In genomic region chr3:173747427-173747826, GRCh38 we compare ENCODE assay signal across 16 cellular contexts.
DNase-seq lines count a peak whose midpoint lies in the region; ATAC-seq and TF ChIP-seq lines count a peak whose summit lies in the region.
"Had no signal": no experiment of that assay in that cellular context is flagged by ENCODE, and none has a peak within 500 bp of the region (broad histone marks: within the 10 kb centered on the region; RNA-seq: fewer than 3 reads in every experiment).

No MANE protein-coding gene starts in this region.

- CTCF ChIA-PET in RWPE1 (lab: Yijun Ruan, JAX) = no interaction called here

- H3K4me3 Mint-ChIP-seq in HFFc6 = peak overlapping the region; percentile 64; the same call in 1 of the 2 replicates
- H3K4me3 Mint-ChIP-seq in progenitor cell of endocrine pancreas (ENCODE audit: low read depth) = no peak overlapping the region
- H3K4me3 Mint-ChIP-seq: CD4-positive, alpha-beta memory T cell had no signal

- TF ChIP-seq CTCF in HFFc6 (IDR thresholded peaks at IDR 0.05) = no peak
- no peak for TF ChIP-seq CTCF in RWPE1 (conservative IDR thresholded peaks at IDR 0.05; ENCODE audit: low read depth)
- no peak for TF ChIP-seq CTCF in epithelial cell of esophagus (IDR thresholded peaks at IDR 0.05; ENCODE audit: insufficient read depth, low read depth, low read length, missing control alignments)
- no peak for TF ChIP-seq CTCF in progenitor cell of endocrine pancreas (IDR thresholded peaks at IDR 0.05; ENCODE audit: unreplicated experiment)

- H3K36me3 Mint-ChIP-seq in HFFc6 (ENCODE audit: low read depth) = peaks cover 8% of the 10 kb centered on the region; the same call in 1 of the 2 replicates
- H3K36me3 Mint-ChIP-seq in progenitor cell of endocrine pancreas (ENCODE audit: insufficient read depth) = no peaks in the 10 kb centered on the region
- H3K36me3 Mint-ChIP-seq: CD4-positive, alpha-beta memory T cell had no signal

- no peak for ATAC-seq in HG03175 (IDR thresholded peaks at IDR 0.05; ENCODE audit: unreplicated experiment)
- ATAC-seq: HepG2, Panc1 had no signal

- H3K4me3 ChIP-seq in epithelial cell of esophagus (ENCODE audit: low read length) = no peak overlapping the region

- H3K27me3 Mint-ChIP-seq in HFFc6 (ENCODE audit: insufficient read depth) (no peaks in the 10 kb centered on the region; the same call in 1 of the 2 replicates), progenitor cell of endocrine pancreas (no peaks in the 10 kb centered on the region)
- H3K27me3 Mint-ChIP-seq: CD4-positive, alpha-beta memory T cell had no signal

- H3K9me3 Mint-ChIP-seq in HFFc6 (no peaks in the 10 kb centered on the region), progenitor cell of endocrine pancreas (ENCODE audit: low read depth) (no peaks in the 10 kb centered on the region)

- H3K27ac Mint-ChIP-seq in HFFc6 (peak overlapping the region; percentile 51; the same call in 1 of the 2 replicates), progenitor cell of endocrine pancreas (no peak overlapping the region)
- H3K27ac Mint-ChIP-seq: CD4-positive, alpha-beta memory T cell had no signal

- H3K27ac ChIP-seq in RWPE1 = no peak overlapping the region

- DNase-seq in A172 (ENCODE audit: low spot score) (peak; percentile 49), HFFc6 (peak; percentile 46), RWPE1 (ENCODE audit: low spot score) (peak; percentile 41), epithelial cell of esophagus (ENCODE audit: low read depth) (peak; percentile 55), retina (no peak), progenitor cell of endocrine pancreas (ENCODE audit: low spot score, unreplicated experiment) (no peak), occipital lobe (lab: John Stamatoyannopoulos, UW) (no peak)
- DNase-seq: AML-193; CD4-positive, alpha-beta memory T cell; NCI-H187 treated with DMSO at 0.1 percent for 48 hours; NCI-H446 treated with DMSO at 0.1 percent for 48 hours; NCI-H748 treated with DMSO at 0.1 percent for 48 hours; SIG-M5 had no signal

- POLR2A ChIA-PET in RWPE1 (lab: Yijun Ruan, JAX; ENCODE audit: low non-redundant PET) = no interaction called here

- H3K4me1 Mint-ChIP-seq in HFFc6 (ENCODE audit: low read depth) = peaks cover 81% of the 10 kb centered on the region
- H3K4me1 Mint-ChIP-seq in progenitor cell of endocrine pancreas (ENCODE audit: low read depth) = peaks cover 4% of the 10 kb centered on the region
- H3K4me1 Mint-ChIP-seq: CD4-positive, alpha-beta memory T cell had no signal

Comparison
In these comparisons a context has a peak if more than half of its experiments do, and no peak if none do; other contexts are left out.
1. DNase-seq: peak in A172 (single experiment), HFFc6 (single experiment), RWPE1 (single experiment) and epithelial cell of esophagus (single experiment); none in retina (single experiment), progenitor cell of endocrine pancreas (single experiment) and occipital lobe (single experiment).